In genomic region chr5:37721447-37721871, GRCh38 we compare ENCODE assay signal across 9 cellular contexts.
DNase-seq lines count a peak whose midpoint lies in the region; ATAC-seq and TF ChIP-seq lines count a peak whose summit lies in the region.
"Had no signal": no experiment of that assay in that cellular context is flagged by ENCODE, and none has a peak within 500 bp of the region (broad histone marks: within the 10 kb centered on the region; RNA-seq: fewer than 3 reads in every experiment).

No MANE protein-coding gene starts in this region.

- H3K4me1 Mint-ChIP-seq in memory B cell (peaks cover 2% of the 10 kb centered on the region), MCF 10A (ENCODE audit: insufficient read depth, unreplicated experiment) (peaks cover 24% of the 10 kb centered on the region)

- H3K36me3 ChIP-seq in HEK293 (ENCODE audit: control insufficient read depth in 2 of 2, insufficient read depth in 1 of 2, low read length in 2 of 2): no peaks in the 10 kb centered on the region
- no peaks in the 10 kb centered on the region for H3K36me3 ChIP-seq in ovary

- intact Hi-C loops in MCF 10A (cut with micrococcal nuclease): no loop called here
- intact Hi-C loops in ovary (cut with DNase I): no loop called here

- H3K4me3 Mint-ChIP-seq in memory B cell: no peak overlapping the region
- no peak overlapping the region for H3K4me3 Mint-ChIP-seq in MCF 10A (ENCODE audit: unreplicated experiment)
- H3K4me3 Mint-ChIP-seq: dendritic cell treated with granulocyte-macrophage colony-stimulating factor and Interleukin-4, amounts not matched to agents 40 ng/mL and 50 ng/mL, for 4 days had no signal

- BruUV-seq in MCF 10A (replicated peaks; lab: Mats Ljungman, UMichigan): no TSS peak

- H3K9me3 ChIP-seq in HEK293 (ENCODE audit: control insufficient read depth, insufficient read depth, low read depth, low read length) (no peaks in the 10 kb centered on the region), ovary (no peaks in the 10 kb centered on the region)

- TF ChIP-seq EP300 in ovary (IDR thresholded peaks at IDR 0.05): no peak

- H3K4me1 ChIP-seq in HEK293 (ENCODE audit: control insufficient read depth, insufficient read depth, low read length): peaks cover 31% of the 10 kb centered on the region
- peaks cover 8% of the 10 kb centered on the region for H3K4me1 ChIP-seq in ovary (ENCODE audit: insufficient read depth)

- no peaks in the 10 kb centered on the region for H3K9me3 Mint-ChIP-seq in memory B cell
- H3K9me3 Mint-ChIP-seq in MCF 10A (ENCODE audit: unreplicated experiment): no peaks in the 10 kb centered on the region
- H3K9me3 Mint-ChIP-seq: dendritic cell treated with granulocyte-macrophage colony-stimulating factor and Interleukin-4, amounts not matched to agents 40 ng/mL and 50 ng/mL, for 4 days had no signal

- peaks cover 33% of the 10 kb centered on the region for H3K36me3 Mint-ChIP-seq in memory B cell
- H3K36me3 Mint-ChIP-seq in MCF 10A (ENCODE audit: insufficient read depth, unreplicated experiment): peaks cover 14% of the 10 kb centered on the region

- no peak overlapping the region for H3K4me3 ChIP-seq in HEK293 (ENCODE audit: low read depth, low read length)
- H3K4me3 ChIP-seq in ovary: no peak overlapping the region

- POLR2A ChIA-PET in HEK293 (lab: Yijun Ruan, JAX) (interaction anchor here (2.7 kb wide), 1 partner anchor 16 kb away, joined by 14 read pairs; no protein-coding TSS in a partner anchor), MCF 10A (lab: Yijun Ruan, JAX) (interaction anchor here (0.7 kb wide), 1 partner anchor 106 kb away, joined by 3 read pairs; no protein-coding TSS in a partner anchor)

- DNase-seq in MV-4-11 (lab: John Stamatoyannopoulos, UW) (peak; percentile 87), memory B cell (ENCODE audit: low spot score in 2 of 2) (no peak), AG08396 (ENCODE audit: low spot score) (no peak), MCF 10A (ENCODE audit: unreplicated experiment) (no peak), OCI-M1 (lab: John Stamatoyannopoulos, UW) (no peak), ovary (no peak)

- ATAC-seq in GM18873 (IDR thresholded peaks at IDR 0.05; ENCODE audit: low FRiP score, unreplicated experiment): peak; percentile 79
- no peak for ATAC-seq in memory B cell (ENCODE audit: low read depth)

- H3K27me3 Mint-ChIP-seq in memory B cell (no peaks in the 10 kb centered on the region), MCF 10A (ENCODE audit: insufficient read depth, unreplicated experiment) (no peaks in the 10 kb centered on the region)
- H3K27me3 Mint-ChIP-seq: dendritic cell treated with granulocyte-macrophage colony-stimulating factor and Interleukin-4, amounts not matched to agents 40 ng/mL and 50 ng/mL, for 4 days had no signal

- H3K27ac Mint-ChIP-seq in memory B cell (peak overlapping the region; percentile 38), MCF 10A (ENCODE audit: low read depth, unreplicated experiment) (no peak overlapping the region)
- H3K27ac Mint-ChIP-seq: dendritic cell treated with granulocyte-macrophage colony-stimulating factor and Interleukin-4, amounts not matched to agents 40 ng/mL and 50 ng/mL, for 4 days had no signal

- CTCF ChIA-PET in HEK293 (lab: Yijun Ruan, JAX): interaction anchor here (1.8 to 9.7 kb wide), 2 partner anchors 17 to 226 kb away, joined by 6 to 117 read pairs; no protein-coding TSS in a partner anchor
- CTCF ChIA-PET in MCF 10A (lab: Yijun Ruan, JAX): interaction anchor here (0.6 to 1.8 kb wide), 3 partner anchors 9 to 469 kb away, joined by 3 to 4 read pairs (median 3); no protein-coding TSS in a partner anchor

- no peaks in the 10 kb centered on the region for H3K27me3 ChIP-seq in ovary

- 84 to 88% (median 86%) methylated on average over 5 of the region's 5 CpGs for WGBS in ovary, 3 donors

- TF ChIP-seq CTCF in HEK293 (tag by site-specific recombination; IDR thresholded peaks at IDR 0.05) (no peak), MCF 10A (IDR thresholded peaks at IDR 0.05; ENCODE audit: unreplicated experiment) (no peak), ovary (IDR thresholded peaks at IDR 0.05) (no peak)

- H3K27ac ChIP-seq in HEK293 (ENCODE audit: extremely low read depth, low read depth, low read length): no peak overlapping the region
- H3K27ac ChIP-seq in ovary: no peak overlapping the region

- TF ChIP-seq POLR2A in ovary (IDR thresholded peaks at IDR 0.05): no peak

TF ChIP-seq in HEK293, 187 proteins besides CTCF, POLR2A, EP300 and RAD21:
- no peak for TF ChIP-seq ZNF354C (tag by site-specific recombination; IDR thresholded peaks at IDR 0.05; ENCODE audit: borderline replicate concordance, low read depth)
- TF ChIP-seq, protein P1, sequence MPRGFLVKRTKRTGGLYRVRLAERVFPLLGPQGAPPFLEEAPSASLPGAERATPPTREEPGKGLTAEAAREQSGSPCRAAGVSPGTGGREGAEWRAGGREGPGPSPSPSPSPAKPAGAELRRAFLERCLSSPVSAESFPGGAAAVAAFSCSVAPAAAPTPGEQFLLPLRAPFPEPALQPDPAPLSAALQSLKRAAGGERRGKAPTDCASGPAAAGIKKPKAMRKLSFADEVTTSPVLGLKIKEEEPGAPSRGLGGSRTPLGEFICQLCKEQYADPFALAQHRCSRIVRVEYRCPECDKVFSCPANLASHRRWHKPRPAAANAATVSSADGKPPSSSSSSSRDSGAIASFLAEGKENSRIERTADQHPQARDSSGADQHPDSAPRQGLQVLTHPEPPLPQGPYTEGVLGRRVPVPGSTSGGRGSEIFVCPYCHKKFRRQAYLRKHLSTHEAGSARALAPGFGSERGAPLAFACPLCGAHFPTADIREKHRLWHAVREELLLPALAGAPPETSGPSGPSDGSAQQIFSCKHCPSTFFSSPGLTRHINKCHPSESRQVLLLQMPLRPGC (tag by site-specific recombination; IDR thresholded peaks at IDR 0.05): no peak
- TF ChIP-seq GLI2 (tag by site-specific recombination; IDR thresholded peaks at IDR 0.05; ENCODE audit: borderline replicate concordance, low read depth): no peak
- TF ChIP-seq, protein P2, sequence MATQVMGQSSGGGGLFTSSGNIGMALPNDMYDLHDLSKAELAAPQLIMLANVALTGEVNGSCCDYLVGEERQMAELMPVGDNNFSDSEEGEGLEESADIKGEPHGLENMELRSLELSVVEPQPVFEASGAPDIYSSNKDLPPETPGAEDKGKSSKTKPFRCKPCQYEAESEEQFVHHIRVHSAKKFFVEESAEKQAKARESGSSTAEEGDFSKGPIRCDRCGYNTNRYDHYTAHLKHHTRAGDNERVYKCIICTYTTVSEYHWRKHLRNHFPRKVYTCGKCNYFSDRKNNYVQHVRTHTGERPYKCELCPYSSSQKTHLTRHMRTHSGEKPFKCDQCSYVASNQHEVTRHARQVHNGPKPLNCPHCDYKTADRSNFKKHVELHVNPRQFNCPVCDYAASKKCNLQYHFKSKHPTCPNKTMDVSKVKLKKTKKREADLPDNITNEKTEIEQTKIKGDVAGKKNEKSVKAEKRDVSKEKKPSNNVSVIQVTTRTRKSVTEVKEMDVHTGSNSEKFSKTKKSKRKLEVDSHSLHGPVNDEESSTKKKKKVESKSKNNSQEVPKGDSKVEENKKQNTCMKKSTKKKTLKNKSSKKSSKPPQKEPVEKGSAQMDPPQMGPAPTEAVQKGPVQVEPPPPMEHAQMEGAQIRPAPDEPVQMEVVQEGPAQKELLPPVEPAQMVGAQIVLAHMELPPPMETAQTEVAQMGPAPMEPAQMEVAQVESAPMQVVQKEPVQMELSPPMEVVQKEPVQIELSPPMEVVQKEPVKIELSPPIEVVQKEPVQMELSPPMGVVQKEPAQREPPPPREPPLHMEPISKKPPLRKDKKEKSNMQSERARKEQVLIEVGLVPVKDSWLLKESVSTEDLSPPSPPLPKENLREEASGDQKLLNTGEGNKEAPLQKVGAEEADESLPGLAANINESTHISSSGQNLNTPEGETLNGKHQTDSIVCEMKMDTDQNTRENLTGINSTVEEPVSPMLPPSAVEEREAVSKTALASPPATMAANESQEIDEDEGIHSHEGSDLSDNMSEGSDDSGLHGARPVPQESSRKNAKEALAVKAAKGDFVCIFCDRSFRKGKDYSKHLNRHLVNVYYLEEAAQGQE (tag by site-specific recombination; IDR thresholded peaks at IDR 0.05): peak; percentile 83
- no peak for TF ChIP-seq WT1 (tag by site-specific recombination; IDR thresholded peaks at IDR 0.05)
- TF ChIP-seq, protein P3, sequence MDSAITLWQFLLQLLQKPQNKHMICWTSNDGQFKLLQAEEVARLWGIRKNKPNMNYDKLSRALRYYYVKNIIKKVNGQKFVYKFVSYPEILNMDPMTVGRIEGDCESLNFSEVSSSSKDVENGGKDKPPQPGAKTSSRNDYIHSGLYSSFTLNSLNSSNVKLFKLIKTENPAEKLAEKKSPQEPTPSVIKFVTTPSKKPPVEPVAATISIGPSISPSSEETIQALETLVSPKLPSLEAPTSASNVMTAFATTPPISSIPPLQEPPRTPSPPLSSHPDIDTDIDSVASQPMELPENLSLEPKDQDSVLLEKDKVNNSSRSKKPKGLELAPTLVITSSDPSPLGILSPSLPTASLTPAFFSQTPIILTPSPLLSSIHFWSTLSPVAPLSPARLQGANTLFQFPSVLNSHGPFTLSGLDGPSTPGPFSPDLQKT (IDR thresholded peaks at IDR 0.05; ENCODE audit: borderline replicate concordance, low read depth, low read length): no peak
- TF ChIP-seq ZNF248 (tag by site-specific recombination; IDR thresholded peaks at IDR 0.05): no peak
